6 cellular contexts compared by ENCODE assay signal in genomic region chr3:183101040-183101439, GRCh38. TPM values are rescaled to one million over a fixed set of nuclear protein-coding genes. Genes with fewer than 3 reads are reported as not detected.
A peak's percentile ranks its signal among the peaks of the same experiment; 100 is the strongest.
DNase-seq lines count a peak whose midpoint lies in the region; ATAC-seq and TF ChIP-seq lines count a peak whose summit lies in the region.
"Not testable (repeated sequence)": the region's sequence is repeated elsewhere in the genome, so short reads cannot be mapped to it uniquely, and the experiment has no call there.

No MANE protein-coding gene starts in this region.

- H3K4me1 ChIP-seq in RWPE2 (ENCODE audit: insufficient read depth, poor library complexity, severe bottlenecking): not testable (repeated sequence)
- peaks cover 40% of the 10 kb centered on the region for H3K4me1 ChIP-seq in body of pancreas
- H3K4me1 ChIP-seq in upper lobe of left lung: peaks cover 10 to 33% (median 20%) of the 10 kb centered on the region in 4 donors

- not testable (repeated sequence) for H3K36me3 ChIP-seq in RWPE2 (ENCODE audit: low read depth); body of pancreas (replicated peaks in 1 of 2; ENCODE audit: insufficient read depth in 1 of 2, low read depth in 2 of 2); upper lobe of left lung

- not testable (repeated sequence) for H3K9me3 Mint-ChIP-seq in CD4-positive, alpha-beta T cell; osteocyte (ENCODE audit: unreplicated experiment); stimulated activated memory B cell treated with anti-CD40 and anti-IgM and Interleukin-4, amounts not matched to agents 10 μg/mL and 1 μg/mL and 100 μg/mL, for 72 hours

- H3K36me3 Mint-ChIP-seq in CD4-positive, alpha-beta T cell (ENCODE audit: low read depth): peaks cover 16% of the 10 kb centered on the region
- H3K36me3 Mint-ChIP-seq in osteocyte (ENCODE audit: unreplicated experiment); stimulated activated memory B cell treated with anti-CD40 and anti-IgM and Interleukin-4, amounts not matched to agents 10 μg/mL and 1 μg/mL and 100 μg/mL, for 72 hours: not testable (repeated sequence)

- not testable (repeated sequence) for DNase-seq in CD4-positive, alpha-beta T cell; RWPE2 (ENCODE audit: low spot score); osteocyte (ENCODE audit: extremely low spot score, unreplicated experiment)
- peak in 2 of 4 donors; percentile 28 to 30 for DNase-seq in body of pancreas
- DNase-seq in upper lobe of left lung: peak in 1 of 2 donors; percentile 76

- not testable (repeated sequence) for TF ChIP-seq CTCF in CD4-positive, alpha-beta T cell (IDR thresholded peaks at IDR 0.05); RWPE2 (IDR thresholded peaks at IDR 0.05; ENCODE audit: poor library complexity, severe bottlenecking); body of pancreas (IDR thresholded peaks at IDR 0.05); osteocyte (IDR thresholded peaks at IDR 0.05); upper lobe of left lung (IDR thresholded peaks at IDR 0.05)

- not testable (repeated sequence) for H3K9me3 ChIP-seq in CD4-positive, alpha-beta T cell (ENCODE audit: control insufficient read depth, low read length); RWPE2 (ENCODE audit: severe bottlenecking); body of pancreas; upper lobe of left lung

- not testable (repeated sequence) for H3K27ac ChIP-seq in CD4-positive, alpha-beta T cell (ENCODE audit: low read depth, low read length)
- H3K27ac ChIP-seq in RWPE2 (ENCODE audit: poor library complexity, severe bottlenecking): peak overlapping the region; percentile 54
- H3K27ac ChIP-seq in body of pancreas: peak overlapping the region; percentile 49 to 99 (median 96)
- peak overlapping the region in 3 of 4 donors; percentile 61 to 99 (median 69) for H3K27ac ChIP-seq in upper lobe of left lung

- H3K27ac Mint-ChIP-seq in CD4-positive, alpha-beta T cell: not testable (repeated sequence)
- peak overlapping the region; percentile 57 for H3K27ac Mint-ChIP-seq in osteocyte (ENCODE audit: unreplicated experiment)
- peak overlapping the region; percentile 97 for H3K27ac Mint-ChIP-seq in stimulated activated memory B cell treated with anti-CD40 and anti-IgM and Interleukin-4, amounts not matched to agents 10 μg/mL and 1 μg/mL and 100 μg/mL, for 72 hours

- not testable (repeated sequence) for H3K4me3 ChIP-seq in RWPE2 (ENCODE audit: severe bottlenecking); body of pancreas; upper lobe of left lung

- not testable (repeated sequence) for TF ChIP-seq POLR2A in body of pancreas (IDR thresholded peaks at IDR 0.05); upper lobe of left lung (IDR thresholded peaks at IDR 0.05)

- CTCF ChIA-PET in CD4-positive, alpha-beta T cell (lab: Charles Lee): not testable (repeated sequence)

- H3K27me3 ChIP-seq in CD4-positive, alpha-beta T cell (ENCODE audit: control insufficient read depth, insufficient read depth, low read length); RWPE2 (ENCODE audit: insufficient read depth, poor library complexity, severe bottlenecking); body of pancreas; upper lobe of left lung: not testable (repeated sequence)

- intact Hi-C loops in CD4-positive, alpha-beta T cell (cut with DNase I, micrococcal nuclease); body of pancreas (cut with DNase I): not testable (repeated sequence)

- 75% methylated on average over 9 of the region's 24 CpGs; no CpG with 5 or more reads in 1 of the 2 donors for WGBS in body of pancreas, 2 donors
- WGBS in upper lobe of left lung, 2 donors: 98% methylated on average over 10 of the region's 24 CpGs; no CpG with 5 or more reads in 1 of the 2 donors

- H3K4me1 Mint-ChIP-seq in CD4-positive, alpha-beta T cell (ENCODE audit: low read depth): peaks cover 42% of the 10 kb centered on the region
- H3K4me1 Mint-ChIP-seq in osteocyte (ENCODE audit: unreplicated experiment): peaks cover 36% of the 10 kb centered on the region
- peaks cover 32% of the 10 kb centered on the region for H3K4me1 Mint-ChIP-seq in stimulated activated memory B cell treated with anti-CD40 and anti-IgM and Interleukin-4, amounts not matched to agents 10 μg/mL and 1 μg/mL and 100 μg/mL, for 72 hours

- peak overlapping the region; percentile 51 for H3K4me3 Mint-ChIP-seq in CD4-positive, alpha-beta T cell
- H3K4me3 Mint-ChIP-seq in osteocyte (ENCODE audit: unreplicated experiment): not testable (repeated sequence)
- H3K4me3 Mint-ChIP-seq in stimulated activated memory B cell treated with anti-CD40 and anti-IgM and Interleukin-4, amounts not matched to agents 10 μg/mL and 1 μg/mL and 100 μg/mL, for 72 hours: peak overlapping the region; percentile 18

- not testable (repeated sequence) for H3K27me3 Mint-ChIP-seq in CD4-positive, alpha-beta T cell; osteocyte (ENCODE audit: unreplicated experiment); stimulated activated memory B cell treated with anti-CD40 and anti-IgM and Interleukin-4, amounts not matched to agents 10 μg/mL and 1 μg/mL and 100 μg/mL, for 72 hours

- not testable (repeated sequence) for TF ChIP-seq EP300 in upper lobe of left lung (IDR thresholded peaks at IDR 0.05)

- not testable (repeated sequence) for ATAC-seq in CD4-positive, alpha-beta T cell (ENCODE audit: poor library complexity); RWPE2 (ENCODE audit: low read depth); body of pancreas; stimulated activated memory B cell treated with anti-CD40 and anti-IgM and Interleukin-4, amounts not matched to agents 10 μg/mL and 1 μg/mL and 100 μg/mL, for 72 hours; upper lobe of left lung (ENCODE audit: low FRiP score in 2 of 2)

- POLR2A ChIA-PET in CD4-positive, alpha-beta T cell (lab: Charles Lee): not testable (repeated sequence)

RNA-seq across cellular contexts. Expression of gene MCCC1, which starts 1.7 kb away (rescaled TPM):
- total RNA-seq in CD4-positive, alpha-beta T cell: 10 to 100 TPM; 16.4 to 16.7 TPM
- total RNA-seq in body of pancreas: 10 to 100 TPM; 50.8 to 63.9 TPM
- 37.4 and 37.9 TPM in 2 replicates for total RNA-seq in osteocyte
- total RNA-seq in upper lobe of left lung: 100 to 1,000 TPM in 1 of 6 donors, 10 to 100 TPM in 5; 44.6 to 157 (median 85.4) TPM
